In the genomic region with DNA sequence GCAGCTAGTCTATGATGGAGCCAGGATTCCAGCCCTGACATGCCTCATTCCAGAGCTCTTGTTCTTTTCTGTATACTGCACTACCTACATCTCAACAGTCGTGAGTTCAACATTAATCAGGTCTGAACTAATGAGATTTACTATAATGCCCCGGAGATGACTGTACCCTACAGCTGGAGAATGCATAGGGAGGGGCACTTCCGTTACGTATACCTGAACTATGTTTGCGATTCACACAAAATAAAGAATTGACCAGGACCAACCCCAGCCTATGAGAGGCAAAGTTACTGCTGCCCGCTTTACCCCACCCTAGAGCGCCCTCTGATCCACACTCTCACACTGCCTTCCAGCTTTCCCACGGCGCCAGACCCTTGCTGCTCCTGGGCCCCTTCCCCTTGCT, we compare ENCODE assay signal across 19 cellular contexts.
DNase-seq lines count a peak whose midpoint lies in the region; ATAC-seq and TF ChIP-seq lines count a peak whose summit lies in the region.
"Had no signal": no experiment of that assay in that cellular context is flagged by ENCODE, and none has a peak within 500 bp of the region (broad histone marks: within the 10 kb centered on the region; RNA-seq: fewer than 3 reads in every experiment).

No MANE protein-coding gene starts in this region.

- DNase-seq in HCEC 1CT (peak; percentile 31), RWPE2 (ENCODE audit: low spot score) (peak; percentile 81), epithelial cell of prostate (ENCODE audit: low read depth, low spot score) (peak; percentile 92), progenitor cell of endocrine pancreas (ENCODE audit: low spot score, unreplicated experiment) (no peak), NCI-H2227 (lab: John Stamatoyannopoulos, UW; ENCODE audit: unreplicated experiment) (no peak)
- DNase-seq in activated T-cell treated with anti-CD3 and anti-CD28 coated beads, Interleukin-2, amount 50 U/mL, for 1 hour = no peak
- DNase-seq in stimulated activated CD4-positive, alpha-beta T cell treated with anti-CD3 and anti-CD28 coated beads, Interleukin-1b, Interleukin-23, amount 100 ng/mL, for 48 hours = no peak
- DNase-seq: activated B cell treated with CpG ODN at 0.5 μM for 24 hours; activated CD4-positive, alpha-beta memory T cell treated with anti-CD3 and anti-CD28 coated beads, Interleukin-2, amount 10 ng/mL, durations not matched to agents 7 days and 5 days; activated naive CD4-positive, alpha-beta T cell treated with anti-CD3 and anti-CD28 coated beads, Interleukin-2, amount 50 U/mL, for 16 hours; activated T-cell treated with anti-CD3 and anti-CD28 coated beads, Interleukin-2, amount 50 U/mL, for 4 hours; BE2C; cortex of kidney; left ventricle myocardium superior; NCI-H2227 treated with DMSO at 0.1 percent for 48 hours; small intestine; T-helper 17 cell had no signal

- TF ChIP-seq CTCF in RWPE2 (IDR thresholded peaks at IDR 0.05; ENCODE audit: poor library complexity, severe bottlenecking) (peak; percentile 20), progenitor cell of endocrine pancreas (IDR thresholded peaks at IDR 0.05; ENCODE audit: unreplicated experiment) (no peak)

- H3K27ac ChIP-seq in RWPE2 (ENCODE audit: poor library complexity, severe bottlenecking) (peak overlapping the region; percentile 100), epithelial cell of prostate (peak overlapping the region; percentile 100)
- H3K27ac ChIP-seq: suprapubic skin had no signal

- H3K4me1 ChIP-seq in RWPE2 (ENCODE audit: insufficient read depth, poor library complexity, severe bottlenecking) = peaks cover 62% of the 10 kb centered on the region
- H3K4me1 ChIP-seq: BE2C, suprapubic skin had no signal

- H3K4me3 Mint-ChIP-seq in progenitor cell of endocrine pancreas (ENCODE audit: low read depth) = no peak overlapping the region
- H3K4me3 Mint-ChIP-seq: activated B cell treated with CpG ODN at 0.5 μM for 24 hours; activated CD4-positive, alpha-beta memory T cell treated with anti-CD3 and anti-CD28 coated beads, Interleukin-2, amount 10 ng/mL, durations not matched to agents 7 days and 5 days; activated T-cell treated with anti-CD3 and anti-CD28 coated beads, Interleukin-2, amount 50 U/mL, for 4 hours; T-helper 17 cell had no signal

- TF ChIP-seq POLR2A in GM18505 (IDR thresholded peaks at IDR 0.05; ENCODE audit: borderline replicate concordance, extremely low read depth, insufficient read depth, insufficient read length) = no peak

- ATAC-seq in RWPE2 (ENCODE audit: low read depth) (peak; percentile 86), GM18505 (IDR thresholded peaks at IDR 0.05; ENCODE audit: unreplicated experiment) (no peak)
- ATAC-seq: activated T-cell treated with anti-CD3 and anti-CD28 coated beads, Interleukin-2, amount 50 U/mL, for 4 hours; left ventricle myocardium superior; T-helper 17 cell had no signal

- H3K27ac Mint-ChIP-seq in progenitor cell of endocrine pancreas = peak overlapping the region; percentile 39
- H3K27ac Mint-ChIP-seq: activated B cell treated with CpG ODN at 0.5 μM for 24 hours; activated CD4-positive, alpha-beta memory T cell treated with anti-CD3 and anti-CD28 coated beads, Interleukin-2, amount 10 ng/mL, durations not matched to agents 7 days and 5 days; T-helper 17 cell had no signal

- H3K9me3 ChIP-seq in RWPE2 (ENCODE audit: severe bottlenecking) = no peaks in the 10 kb centered on the region
- H3K9me3 ChIP-seq: BE2C, suprapubic skin had no signal

- H3K27me3 Mint-ChIP-seq in progenitor cell of endocrine pancreas = no peaks in the 10 kb centered on the region

- peak overlapping the region; percentile 19 for H3K4me3 ChIP-seq in RWPE2 (ENCODE audit: severe bottlenecking)
- H3K4me3 ChIP-seq: suprapubic skin had no signal

- H3K9me3 Mint-ChIP-seq in progenitor cell of endocrine pancreas (ENCODE audit: low read depth) = no peaks in the 10 kb centered on the region
- H3K9me3 Mint-ChIP-seq: activated B cell treated with CpG ODN at 0.5 μM for 24 hours; activated CD4-positive, alpha-beta memory T cell treated with anti-CD3 and anti-CD28 coated beads, Interleukin-2, amount 10 ng/mL, durations not matched to agents 7 days and 5 days; activated T-cell treated with anti-CD3 and anti-CD28 coated beads, Interleukin-2, amount 50 U/mL, for 4 hours had no signal

- no peaks in the 10 kb centered on the region for H3K27me3 ChIP-seq in RWPE2 (ENCODE audit: insufficient read depth, poor library complexity, severe bottlenecking)
- H3K27me3 ChIP-seq: suprapubic skin had no signal

- H3K36me3 Mint-ChIP-seq in progenitor cell of endocrine pancreas (ENCODE audit: insufficient read depth) = peaks cover 4% of the 10 kb centered on the region

- peaks cover 33% of the 10 kb centered on the region for H3K4me1 Mint-ChIP-seq in progenitor cell of endocrine pancreas (ENCODE audit: low read depth)
- H3K4me1 Mint-ChIP-seq: activated B cell treated with CpG ODN at 0.5 μM for 24 hours, T-helper 17 cell had no signal

- H3K36me3 ChIP-seq in RWPE2 (ENCODE audit: low read depth) = peaks cover 22% of the 10 kb centered on the region
- H3K36me3 ChIP-seq: BE2C, suprapubic skin had no signal

Comparison
In these comparisons a context has a peak if more than half of its experiments do, and no peak if none do; other contexts are left out.
1. DNase-seq: peak in HCEC 1CT (single experiment), RWPE2 (single experiment) and epithelial cell of prostate (single experiment); none in progenitor cell of endocrine pancreas (single experiment), activated T-cell treated with anti-CD3 and anti-CD28 coated beads, Interleukin-2, amount 50 U/mL, for 1 hour (single experiment), NCI-H2227 (single experiment) and stimulated activated CD4-positive, alpha-beta T cell treated with anti-CD3 and anti-CD28 coated beads, Interleukin-1b, Interleukin-23, amount 100 ng/mL, for 48 hours (single experiment).